Comparison of ENCODE assay signal across 1 cellular context in the genomic region with DNA sequence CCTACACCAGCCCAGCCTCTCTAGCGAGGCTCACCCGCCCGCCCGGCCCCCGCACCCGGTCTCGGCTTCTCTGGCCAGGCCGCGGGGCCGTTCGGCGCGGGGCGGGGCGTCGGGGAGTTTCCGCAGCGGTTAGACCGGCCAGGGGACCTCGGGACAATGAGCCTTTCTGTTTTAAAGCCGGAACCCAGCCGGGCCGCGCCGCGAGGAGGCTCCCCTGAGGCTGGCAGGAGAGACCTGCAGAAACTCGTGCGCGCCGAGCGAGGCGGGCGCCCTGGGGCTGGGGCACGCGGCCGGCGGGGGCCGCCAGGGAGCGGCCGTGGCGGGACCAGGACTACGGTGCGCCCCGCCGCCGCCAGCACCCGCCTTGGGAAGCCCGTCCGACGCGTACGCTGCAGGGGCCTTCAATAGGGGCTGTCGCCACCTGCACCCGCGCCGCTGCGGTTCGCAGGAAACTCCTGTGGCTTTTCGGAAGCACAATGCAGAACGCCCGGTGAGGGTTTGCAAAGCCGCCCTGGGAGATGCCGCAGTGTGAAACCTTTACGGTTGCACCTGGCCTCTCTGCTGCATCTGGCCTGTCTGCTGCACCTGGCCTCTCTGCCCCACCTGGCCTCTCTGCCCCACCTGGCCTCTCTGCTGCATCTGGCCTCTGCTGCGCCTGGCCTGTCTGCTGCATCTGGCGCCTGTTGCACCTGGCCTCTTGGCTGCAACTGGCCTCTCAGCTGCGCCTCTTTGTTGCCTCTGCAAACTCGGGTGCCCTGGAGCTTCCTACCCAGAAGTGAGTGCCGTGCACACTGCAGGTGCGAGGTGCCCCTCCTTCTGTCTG.
A peak's percentile ranks its signal among the peaks of the same experiment; 100 is the strongest.
TF ChIP-seq lines count a peak whose summit lies in the region.

No MANE protein-coding gene starts in this region.

TF ChIP-seq in GM12878, 131 proteins besides CTCF, POLR2A, EP300 and RAD21 (continued from another document):
- TF ChIP-seq, protein P1, sequence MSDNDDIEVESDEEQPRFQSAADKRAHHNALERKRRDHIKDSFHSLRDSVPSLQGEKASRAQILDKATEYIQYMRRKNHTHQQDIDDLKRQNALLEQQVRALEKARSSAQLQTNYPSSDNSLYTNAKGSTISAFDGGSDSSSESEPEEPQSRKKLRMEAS (IDR thresholded peaks at IDR 0.05; ENCODE audit: low read depth, low read length), result no peak
- TF ChIP-seq HDAC2 (IDR thresholded peaks at IDR 0.05) (no peak), TCF12 (IDR thresholded peaks at IDR 0.05; ENCODE audit: low read depth, low read length) (peak; percentile 100), ATF7 (IDR thresholded peaks at IDR 0.05; ENCODE audit: low read depth) (no peak), EZH2 (IDR thresholded peaks at IDR 0.05; ENCODE audit: borderline replicate concordance, control insufficient read depth, low read depth, low read length) (no peak), BACH1 (IDR thresholded peaks at IDR 0.05; ENCODE audit: borderline replicate concordance) (peak; percentile 54; the same call in 1 of the 2 replicates), BCL11A (IDR thresholded peaks at IDR 0.05; ENCODE audit: low read depth, low read length) (0 out of 2 replicates have a peak, but pooled peaks have one; percentile 2), YY1 (IDR thresholded peaks at IDR 0.05; ENCODE audit: low read depth, low read length) (0 out of 2 replicates have a peak, but pooled peaks have one; percentile 15), RB1 (IDR thresholded peaks at IDR 0.05; ENCODE audit: borderline replicate concordance) (peak; percentile 78; the same call in 1 of the 2 replicates), ZNF622 (IDR thresholded peaks at IDR 0.05) (no peak), ZNF217 (IDR thresholded peaks at IDR 0.05) (peak; percentile 72; the same call in 1 of the 2 replicates), RELB (IDR thresholded peaks at IDR 0.05; ENCODE audit: low read depth) (0 out of 2 replicates have a peak, but pooled peaks have one; percentile 26), RELA (IDR thresholded peaks at IDR 0.05; ENCODE audit: borderline replicate concordance, partially characterized antibody) (peak; percentile 84), NR2F1 (conservative IDR thresholded peaks at IDR 0.05) (peak; percentile 74), SMAD5 (IDR thresholded peaks at IDR 0.05; ENCODE audit: low read depth) (no peak), FOXM1 (IDR thresholded peaks at IDR 0.05; ENCODE audit: low read depth, low read length) (peak; percentile 39; the same call in 1 of the 2 replicates), RUNX3 (IDR thresholded peaks at IDR 0.05; ENCODE audit: low read length) (peak; percentile 83), HDGF (IDR thresholded peaks at IDR 0.05) (peak; percentile 42; the same call in 1 of the 2 replicates), MYC (IDR thresholded peaks at IDR 0.05; ENCODE audit: insufficient read depth, insufficient read length, insufficient replicate concordance, low read length, severe bottlenecking) (peak; percentile 78), RBBP5 (conservative IDR thresholded peaks at IDR 0.05) (no peak), PRDM15 (CRISPR knock-in tag; IDR thresholded peaks at IDR 0.05) (no peak), BHLHE40 (IDR thresholded peaks at IDR 0.05; ENCODE audit: borderline replicate concordance in 1 of 2, low read depth in 2 of 2, low read length in 1 of 2) (peak; percentile 53 to 93; a peak in 3 of 4 replicates), CHD1 (IDR thresholded peaks at IDR 0.05; ENCODE audit: low read depth, low read length) (no peak), STAT1 (conservative IDR thresholded peaks at IDR 0.05) (no peak), MXI1 (IDR thresholded peaks at IDR 0.05; ENCODE audit: low read depth, low read length) (peak; percentile 34; the same call in 1 of the 2 replicates), ZNF207 (IDR thresholded peaks at IDR 0.05; ENCODE audit: borderline replicate concordance) (peak; percentile 69; the same call in 1 of the 2 replicates), ZNF592 (IDR thresholded peaks at IDR 0.05) (0 out of 2 replicates have a peak, but pooled peaks have one; percentile 42), TCF3 (IDR thresholded peaks at IDR 0.05; ENCODE audit: borderline replicate concordance, insufficient read depth, low read depth, low read length) (peak; percentile 100), NR2C2 (IDR thresholded peaks at IDR 0.05; ENCODE audit: borderline replicate concordance, control insufficient read depth, insufficient read length, low read depth) (no peak), RCOR1 (conservative IDR thresholded peaks at IDR 0.05; ENCODE audit: low read depth, low read length) (0 out of 2 replicates have a peak, but pooled peaks have one; percentile 18), SREBF2 (IDR thresholded peaks at IDR 0.05; ENCODE audit: low read length) (0 out of 2 replicates have a peak, but pooled peaks have one; percentile 13), CREM (IDR thresholded peaks at IDR 0.05; ENCODE audit: low read depth) (no peak), PAX5 (IDR thresholded peaks at IDR 0.05; ENCODE audit: borderline replicate concordance, low read depth, low read length) (peak; percentile 77; the same call in 1 of the 2 replicates)
- TF ChIP-seq, protein P2, sequence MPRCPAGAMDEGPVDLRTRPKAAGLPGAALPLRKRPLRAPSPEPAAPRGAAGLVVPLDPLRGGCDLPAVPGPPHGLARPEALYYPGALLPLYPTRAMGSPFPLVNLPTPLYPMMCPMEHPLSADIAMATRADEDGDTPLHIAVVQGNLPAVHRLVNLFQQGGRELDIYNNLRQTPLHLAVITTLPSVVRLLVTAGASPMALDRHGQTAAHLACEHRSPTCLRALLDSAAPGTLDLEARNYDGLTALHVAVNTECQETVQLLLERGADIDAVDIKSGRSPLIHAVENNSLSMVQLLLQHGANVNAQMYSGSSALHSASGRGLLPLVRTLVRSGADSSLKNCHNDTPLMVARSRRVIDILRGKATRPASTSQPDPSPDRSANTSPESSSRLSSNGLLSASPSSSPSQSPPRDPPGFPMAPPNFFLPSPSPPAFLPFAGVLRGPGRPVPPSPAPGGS (IDR thresholded peaks at IDR 0.05; ENCODE audit: borderline replicate concordance, insufficient read depth, low read depth, low read length, poor library complexity, severe bottlenecking), result no peak
- TF ChIP-seq, protein P3, sequence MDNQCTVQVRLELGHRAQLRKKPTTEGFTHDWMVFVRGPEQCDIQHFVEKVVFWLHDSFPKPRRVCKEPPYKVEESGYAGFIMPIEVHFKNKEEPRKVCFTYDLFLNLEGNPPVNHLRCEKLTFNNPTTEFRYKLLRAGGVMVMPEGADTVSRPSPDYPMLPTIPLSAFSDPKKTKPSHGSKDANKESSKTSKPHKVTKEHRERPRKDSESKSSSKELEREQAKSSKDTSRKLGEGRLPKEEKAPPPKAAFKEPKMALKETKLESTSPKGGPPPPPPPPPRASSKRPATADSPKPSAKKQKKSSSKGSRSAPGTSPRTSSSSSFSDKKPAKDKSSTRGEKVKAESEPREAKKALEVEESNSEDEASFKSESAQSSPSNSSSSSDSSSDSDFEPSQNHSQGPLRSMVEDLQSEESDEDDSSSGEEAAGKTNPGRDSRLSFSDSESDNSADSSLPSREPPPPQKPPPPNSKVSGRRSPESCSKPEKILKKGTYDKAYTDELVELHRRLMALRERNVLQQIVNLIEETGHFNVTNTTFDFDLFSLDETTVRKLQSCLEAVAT (IDR thresholded peaks at IDR 0.05), result no peak
- TF ChIP-seq, protein P4, sequence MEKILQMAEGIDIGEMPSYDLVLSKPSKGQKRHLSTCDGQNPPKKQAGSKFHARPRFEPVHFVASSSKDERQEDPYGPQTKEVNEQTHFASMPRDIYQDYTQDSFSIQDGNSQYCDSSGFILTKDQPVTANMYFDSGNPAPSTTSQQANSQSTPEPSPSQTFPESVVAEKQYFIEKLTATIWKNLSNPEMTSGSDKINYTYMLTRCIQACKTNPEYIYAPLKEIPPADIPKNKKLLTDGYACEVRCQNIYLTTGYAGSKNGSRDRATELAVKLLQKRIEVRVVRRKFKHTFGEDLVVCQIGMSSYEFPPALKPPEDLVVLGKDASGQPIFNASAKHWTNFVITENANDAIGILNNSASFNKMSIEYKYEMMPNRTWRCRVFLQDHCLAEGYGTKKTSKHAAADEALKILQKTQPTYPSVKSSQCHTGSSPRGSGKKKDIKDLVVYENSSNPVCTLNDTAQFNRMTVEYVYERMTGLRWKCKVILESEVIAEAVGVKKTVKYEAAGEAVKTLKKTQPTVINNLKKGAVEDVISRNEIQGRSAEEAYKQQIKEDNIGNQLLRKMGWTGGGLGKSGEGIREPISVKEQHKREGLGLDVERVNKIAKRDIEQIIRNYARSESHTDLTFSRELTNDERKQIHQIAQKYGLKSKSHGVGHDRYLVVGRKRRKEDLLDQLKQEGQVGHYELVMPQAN (conservative IDR thresholded peaks at IDR 0.05), result peak; percentile 53
